17 cellular contexts compared by ENCODE assay signal in the genomic region with DNA sequence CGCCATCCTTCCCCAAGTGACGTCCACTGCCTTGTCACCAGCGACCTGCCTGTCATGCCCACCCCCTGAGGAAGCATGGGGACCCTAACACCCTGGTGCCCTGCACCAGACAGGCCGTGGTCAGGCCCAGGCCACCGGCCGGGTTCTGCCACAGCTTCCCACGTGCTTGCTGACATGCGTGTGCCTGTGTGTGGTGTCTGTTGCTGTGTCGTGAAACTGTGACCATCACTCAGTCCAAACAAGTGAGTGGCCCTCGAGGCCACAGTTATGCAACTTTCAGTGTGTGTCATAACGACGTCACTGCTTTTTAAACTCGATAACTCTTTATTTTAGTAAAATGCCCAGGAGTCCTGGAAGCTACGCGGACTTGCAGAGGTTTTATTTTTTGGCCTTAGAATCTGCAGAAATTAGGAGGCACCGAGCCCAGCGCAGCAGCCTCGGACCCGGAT. TPM values are rescaled to one million over a fixed set of nuclear protein-coding genes. Genes with fewer than 3 reads are reported as not detected.
DNase-seq lines count a peak whose midpoint lies in the region; TF ChIP-seq lines count a peak whose summit lies in the region.
"Had no signal": no experiment of that assay in that cellular context is flagged by ENCODE, and none has a peak within 500 bp of the region (broad histone marks: within the 10 kb centered on the region; RNA-seq: fewer than 3 reads in every experiment).

No MANE protein-coding gene starts in this region.

- intact Hi-C loops in adrenal gland (cut with DNase I): loop anchor here (2.0 to 5.0 kb wide), 2 partner anchors 102 to 103 kb away; no protein-coding TSS in a partner anchor
- intact Hi-C loops in stomach (cut with DNase I; ENCODE audit: low total_unique reads): loop anchor here (5.0 kb wide), 1 partner anchor 102 kb away; no protein-coding TSS in a partner anchor
- intact Hi-C loops in esophagus squamous epithelium (cut with DNase I): loop anchor here (2.0 kb wide), 1 partner anchor 107 kb away; no protein-coding TSS in a partner anchor

- TF ChIP-seq POLR2A in adrenal gland (IDR thresholded peaks at IDR 0.05): peak in 1 of 2 donors; percentile 77
- no peak for TF ChIP-seq POLR2A in stomach (IDR thresholded peaks at IDR 0.05)
- TF ChIP-seq POLR2A in esophagus squamous epithelium (IDR thresholded peaks at IDR 0.05): no peak

- TF ChIP-seq EP300 in stomach (IDR thresholded peaks at IDR 0.05): no peak

- TF ChIP-seq CTCF in adrenal gland (IDR thresholded peaks at IDR 0.05): no peak
- no peak for TF ChIP-seq CTCF in fibroblast of villous mesenchyme (IDR thresholded peaks at IDR 0.05; ENCODE audit: insufficient read depth, low read depth, low read length)
- TF ChIP-seq CTCF in stomach (IDR thresholded peaks at IDR 0.05): no peak
- no peak for TF ChIP-seq CTCF in esophagus squamous epithelium (IDR thresholded peaks at IDR 0.05)

- 45 to 51% (median 46%) methylated on average over 15 to 19 of the region's 19 CpGs for WGBS in adrenal gland, 4 donors
- WGBS in stomach, 5 donors: 72 to 85% (median 78%) methylated on average over 18 to 19 of the region's 19 CpGs
- WGBS in esophagus squamous epithelium, 2 donors: 63 to 64% methylated on average over 10 to 19 of the region's 19 CpGs

- H3K4me3 ChIP-seq in adrenal gland: no peak overlapping the region
- no peak overlapping the region for H3K4me3 ChIP-seq in fibroblast of villous mesenchyme (ENCODE audit: low read depth, low read length)
- H3K4me3 ChIP-seq in stomach: no peak overlapping the region
- H3K4me3 ChIP-seq in esophagus squamous epithelium: no peak overlapping the region
- H3K4me3 ChIP-seq: hepatocyte had no signal

- peak overlapping the region; percentile 32 to 92 (median 79) for H3K27ac ChIP-seq in adrenal gland
- H3K27ac ChIP-seq in stomach: peak overlapping the region in 4 of 5 donors; percentile 17 to 84 (median 46)
- H3K27ac ChIP-seq in esophagus squamous epithelium: no peak overlapping the region
- H3K27ac ChIP-seq: 22Rv1, hepatocyte had no signal

- no peaks in the 10 kb centered on the region for H3K9me3 ChIP-seq in adrenal gland (replicated peaks in 1 of 3)
- no peaks in the 10 kb centered on the region for H3K9me3 ChIP-seq in stomach
- H3K9me3 ChIP-seq in esophagus squamous epithelium: no peaks in the 10 kb centered on the region

- no peaks in the 10 kb centered on the region for H3K27me3 ChIP-seq in adrenal gland
- no peaks in the 10 kb centered on the region for H3K27me3 ChIP-seq in stomach
- no peaks in the 10 kb centered on the region for H3K27me3 ChIP-seq in esophagus squamous epithelium
- H3K27me3 ChIP-seq: hepatocyte had no signal

- DNase-seq in DMS53 (lab: John Stamatoyannopoulos, UW) (peak; percentile 27), DMS53 treated with DMSO at 0.1 percent for 48 hours (lab: John Stamatoyannopoulos, UW; ENCODE audit: unreplicated experiment) (no peak), adrenal gland (peak; percentile 83 to 94 (median 90)), fibroblast of villous mesenchyme (ENCODE audit: low read depth) (peak; percentile 65), stomach (no peak), NCI-H1092 treated with DMSO at 0.1 percent for 48 hours (lab: John Stamatoyannopoulos, UW) (no peak), esophagus squamous epithelium (lab: John Stamatoyannopoulos, UW) (no peak), T-helper 2 cell (no peak)
- DNase-seq: activated CD8-positive, alpha-beta memory T cell treated with anti-CD3 and anti-CD28 coated beads for 24 hours; DMS79 treated with DMSO at 0.1 percent for 48 hours; Kasumi-1 had no signal

- H3K4me1 ChIP-seq in adrenal gland (replicated peaks in 1 of 2) (peaks cover 7 to 22% of the 10 kb centered on the region in 2 donors), stomach (peaks cover 33 to 69% (median 51%) of the 10 kb centered on the region in 4 donors), esophagus squamous epithelium (peaks cover 13 to 38% (median 14%) of the 10 kb centered on the region in 3 donors)

- H3K36me3 ChIP-seq in adrenal gland (replicated peaks in 1 of 2) (peaks cover 0 to 14% of the 10 kb centered on the region in 2 donors), stomach (peaks cover 45 to 69% (median 50%) of the 10 kb centered on the region in 4 donors), esophagus squamous epithelium (peaks cover 0 to 56% (median 6%) of the 10 kb centered on the region in 3 donors)

RNA-seq across cellular contexts. Expression of a gene that starts 8.5 kb away (rescaled TPM):
- total RNA-seq in adrenal gland (1 to 10 TPM in 2 of 8 donors, under 1 TPM in 1, not detected in 5; 0.56 to 3.5 (median 3.1) TPM), fibroblast of villous mesenchyme (not detected in 2 replicates), stomach (not detected), esophagus squamous epithelium (not detected)
- polyA plus RNA-seq in adrenal gland (1 to 10 TPM in 1 of 3 donors, under 1 TPM in 1, not detected in 1; 0.56 to 1.3 TPM), stomach (1 to 10 TPM in 2 of 3 donors, under 1 TPM in 1; 0.88 to 9.8 (median 3.2) TPM)
- total RNA-seq: dermis microvascular lymphatic vessel endothelial cell, hepatocyte had no signal
- polyA plus RNA-seq: right cardiac atrium had no signal

RNA-seq across cellular contexts. Expression of a gene that starts 20.0 kb away (rescaled TPM):
- total RNA-seq in adrenal gland (100 to 1,000 TPM in 2 of 8 donors, 10 to 100 TPM in 6; 67.2 to 113 (median 87.9) TPM), fibroblast of villous mesenchyme (36.3 and 42.2 TPM in 2 replicates), stomach (100 to 1,000 TPM in 2 of 5 donors, 10 to 100 TPM in 3; 36.2 to 191 (median 67.0) TPM), esophagus squamous epithelium (10 to 100 TPM; 47.5 to 79.5 (median 61.0) TPM)
- polyA plus RNA-seq in adrenal gland (100 to 1,000 TPM in 2 of 3 donors, 10 to 100 TPM in 1; 47.4 to 119 (median 111) TPM), stomach (100 to 1,000 TPM in 2 of 3 donors, 10 to 100 TPM in 1; 64.5 to 169 (median 101) TPM)

RNA-seq across cellular contexts. Expression of a gene that starts 26.8 kb away (rescaled TPM):
- total RNA-seq in adrenal gland (10 to 100 TPM in 4 of 8 donors, 1 to 10 TPM in 3, under 1 TPM in 1; 0.97 to 45.4 (median 9.8) TPM), fibroblast of villous mesenchyme (not detected in 2 replicates), stomach (under 1 TPM in 1 of 5 donors, not detected in 4; 0.55 TPM), esophagus squamous epithelium (not detected)
- polyA plus RNA-seq in adrenal gland (10 to 100 TPM in 1 of 3 donors, 1 to 10 TPM in 2; 1.2 to 16.4 (median 3.9) TPM), stomach (1 to 10 TPM in 2 of 3 donors, under 1 TPM in 1; 0.43 to 3.1 (median 1.6) TPM)
- total RNA-seq: dermis microvascular lymphatic vessel endothelial cell; mesothelial cell of epicardium; right cardiac atrium; T-helper 1 cell treated with Interleukin-12 subunit alpha and Interleukin-12 subunit beta and Interleukin-4 antibody, amounts not matched to agents 30 ng/mL and 1 ng/mL, for 36 hours had no signal
- polyA plus RNA-seq: right cardiac atrium had no signal

RNA-seq across cellular contexts. Expression of a gene that starts 46.2 kb away (rescaled TPM):
- total RNA-seq in adrenal gland (10 to 100 TPM in 4 of 8 donors, 1 to 10 TPM in 2, not detected in 2; 2.0 to 28.1 (median 11.5) TPM), fibroblast of villous mesenchyme (under 0.01 TPM in 1 of 2 replicates, not detected in the other), stomach (not detected), esophagus squamous epithelium (not detected)
- polyA plus RNA-seq in adrenal gland (1 to 10 TPM in 2 of 3 donors, not detected in 1; 6.0 to 6.8 TPM), stomach (not detected)
- total RNA-seq: dermis microvascular lymphatic vessel endothelial cell; mesothelial cell of epicardium; right cardiac atrium; T-helper 1 cell treated with Interleukin-12 subunit alpha and Interleukin-12 subunit beta and Interleukin-4 antibody, amounts not matched to agents 30 ng/mL and 1 ng/mL, for 36 hours had no signal
- polyA plus RNA-seq: right cardiac atrium had no signal

Comparison
In these comparisons a context has a peak if more than half of its experiments do, and no peak if none do; other contexts are left out.
1. DNase-seq: peak in DMS53 (single experiment), adrenal gland (7 of 7) and fibroblast of villous mesenchyme (single experiment); none in DMS53 treated with DMSO at 0.1 percent for 48 hours (single experiment), stomach (single experiment), NCI-H1092 treated with DMSO at 0.1 percent for 48 hours (single experiment), esophagus squamous epithelium (single experiment) and T-helper 2 cell (0 of 5).
2. H3K27ac ChIP-seq: peak in adrenal gland (5 of 5) and stomach (4 of 5); none in esophagus squamous epithelium (0 of 4).